In the genomic region with DNA sequence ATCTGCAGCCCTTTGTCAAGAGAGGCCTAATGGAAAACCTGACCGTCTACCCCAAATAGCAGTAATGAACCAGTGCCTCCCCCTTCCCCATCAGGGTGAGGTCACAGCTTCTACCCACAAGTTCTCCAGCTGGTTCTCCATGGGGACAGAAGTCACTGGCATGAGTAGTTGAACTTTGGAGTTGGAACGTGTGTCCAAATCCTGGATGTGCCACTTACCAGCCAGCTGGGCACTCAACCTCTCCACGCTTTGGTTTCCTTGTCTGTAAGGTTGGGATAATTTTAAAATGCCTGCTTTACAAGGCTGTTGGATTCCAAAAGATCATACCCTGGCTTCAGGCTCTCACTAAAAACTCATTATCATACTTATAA, we compare ENCODE assay signal across 30 cellular contexts. TPM values are rescaled to one million over a fixed set of nuclear protein-coding genes. Genes with fewer than 3 reads are reported as not detected.
"Had no signal": no experiment of that assay in that cellular context is flagged by ENCODE, and none has a peak within 500 bp of the region (broad histone marks: within the 10 kb centered on the region; RNA-seq: fewer than 3 reads in every experiment).

No MANE protein-coding gene starts in this region.

- H3K27ac Mint-ChIP-seq: activated CD4-positive, alpha-beta memory T cell treated with anti-CD3 and anti-CD28 coated beads for 36 hours; activated CD4-positive, alpha-beta T cell treated with anti-CD3 and anti-CD28 coated beads, Interleukin-2, amount 10 ng/mL, durations not matched to agents 24 days and 14 days; activated naive CD4-positive, alpha-beta T cell treated with anti-CD3 and anti-CD28 coated beads, Interleukin-2, amount 10 ng/mL, durations not matched to agents 7 days and 5 days; natural killer cell; neural progenitor cell; T-cell; T-helper 2 cell treated with Interferon-gamma antibody and Interleukin-4, amounts not matched to agents 5 μg/mL and 100 μg/mL, for 36 hours had no signal

- H3K27me3 ChIP-seq: breast epithelium, neural progenitor cell, upper lobe of left lung had no signal

- H3K9me3 ChIP-seq: breast epithelium, lower lobe of right lung, thoracic aorta, upper lobe of left lung had no signal

- H3K36me3 Mint-ChIP-seq: activated CD4-positive, alpha-beta memory T cell treated with anti-CD3 and anti-CD28 coated beads for 36 hours; activated naive CD4-positive, alpha-beta T cell treated with anti-CD3 and anti-CD28 coated beads, Interleukin-2, amount 10 ng/mL, durations not matched to agents 7 days and 5 days; natural killer cell; neural progenitor cell; T-cell had no signal

- H3K27me3 Mint-ChIP-seq: activated CD4-positive, alpha-beta memory T cell treated with anti-CD3 and anti-CD28 coated beads for 36 hours; T-cell had no signal

- H3K4me1 Mint-ChIP-seq: activated CD4-positive, alpha-beta T cell treated with anti-CD3 and anti-CD28 coated beads, Interleukin-2, amount 10 ng/mL, durations not matched to agents 24 days and 14 days; central memory CD8-positive, alpha-beta T cell; natural killer cell had no signal

- H3K4me3 ChIP-seq: breast epithelium, lower lobe of right lung, neural progenitor cell, thoracic aorta, upper lobe of left lung had no signal

- H3K36me3 ChIP-seq: breast epithelium, lower lobe of right lung, neural progenitor cell, thoracic aorta, upper lobe of left lung had no signal

- H3K4me1 ChIP-seq: breast epithelium, lower lobe of right lung, neural progenitor cell had no signal

- H3K27ac ChIP-seq: epithelial cell of prostate, lower lobe of right lung, neural progenitor cell, upper lobe of left lung had no signal

- DNase-seq: activated CD4-positive, alpha-beta memory T cell treated with anti-CD3 and anti-CD28 coated beads for 36 hours; activated CD4-positive, CD25-positive, alpha-beta regulatory T cell; activated CD8-positive, alpha-beta memory T cell treated with anti-CD3 and anti-CD28 coated beads, Interleukin-2, amount 50 U/mL, for 4 hours; activated gamma-delta T cell; activated naive CD4-positive, alpha-beta T cell treated with anti-CD3 and anti-CD28 coated beads, Interleukin-2, amount 10 ng/mL, durations not matched to agents 7 days and 5 days; activated T-cell treated with anti-CD3 and anti-CD28 coated beads, Interleukin-2, amount 50 U/mL, for 1 hour; dermis blood vessel endothelial cell; effector CD8-positive, alpha-beta T cell; hippocampal formation; kidney; lower lobe of right lung; natural killer cell; occipital lobe; right cardiac atrium; stimulated activated CD4-positive, alpha-beta T cell treated with anti-CD3 and anti-CD28 coated beads, Interleukin-2, amount 100 ng/mL, for 48 hours; stimulated activated naive CD4-positive, alpha-beta T cell treated with Interleukin-2 at 50 U/mL for 16 hours; T-cell; upper lobe of left lung had no signal

- H3K9me3 Mint-ChIP-seq: activated CD4-positive, alpha-beta memory T cell treated with anti-CD3 and anti-CD28 coated beads for 36 hours; activated CD4-positive, alpha-beta T cell treated with anti-CD3 and anti-CD28 coated beads, Interleukin-2, amount 10 ng/mL, durations not matched to agents 24 days and 14 days; activated naive CD4-positive, alpha-beta T cell treated with anti-CD3 and anti-CD28 coated beads, Interleukin-2, amount 10 ng/mL, durations not matched to agents 7 days and 5 days; central memory CD8-positive, alpha-beta T cell; natural killer cell; neural progenitor cell; T-cell; T-helper 2 cell treated with Interferon-gamma antibody and Interleukin-4, amounts not matched to agents 5 μg/mL and 100 μg/mL, for 36 hours had no signal

- H3K4me3 Mint-ChIP-seq: activated CD4-positive, alpha-beta memory T cell treated with anti-CD3 and anti-CD28 coated beads for 36 hours; activated CD4-positive, alpha-beta T cell treated with anti-CD3 and anti-CD28 coated beads, Interleukin-2, amount 10 ng/mL, durations not matched to agents 24 days and 14 days; activated naive CD4-positive, alpha-beta T cell treated with anti-CD3 and anti-CD28 coated beads, Interleukin-2, amount 10 ng/mL, durations not matched to agents 7 days and 5 days; central memory CD8-positive, alpha-beta T cell; natural killer cell; neural progenitor cell; T-cell; T-helper 2 cell treated with Interferon-gamma antibody and Interleukin-4, amounts not matched to agents 5 μg/mL and 100 μg/mL, for 36 hours had no signal

- ATAC-seq: lower lobe of right lung, natural killer cell, right cardiac atrium, T-cell had no signal

RNA-seq across cellular contexts. Expression of a gene that starts 25.6 kb away (rescaled TPM):
- total RNA-seq: activated CD4-positive, alpha-beta memory T cell treated with anti-CD3 and anti-CD28 coated beads for 36 hours; activated CD4-positive, alpha-beta T cell treated with anti-CD3 and anti-CD28 coated beads, Interleukin-2, amount 10 ng/mL, durations not matched to agents 24 days and 14 days; activated CD8-positive, alpha-beta memory T cell treated with anti-CD3 and anti-CD28 coated beads for 36 hours; breast epithelium; dermis blood vessel endothelial cell; fibroblast of lung; fibroblast of villous mesenchyme; kidney; lower lobe of right lung; natural killer cell; right cardiac atrium; SK-MEL-5; skeletal muscle tissue; T-cell; thoracic aorta had no signal
- polyA plus RNA-seq: fibroblast of lung, right cardiac atrium had no signal
